ENCODE assay signal across 26 cellular contexts in genomic region chr15:38224486-38224885, GRCh38.
"Had no signal": no experiment of that assay in that cellular context is flagged by ENCODE, and none has a peak within 500 bp of the region (broad histone marks: within the 10 kb centered on the region; RNA-seq: fewer than 3 reads in every experiment).

No MANE protein-coding gene starts in this region.

- H3K36me3 ChIP-seq: Peyer's patch, SJSA1 had no signal

- H3K27me3 ChIP-seq: Peyer's patch, SJSA1 had no signal

- H3K4me1 ChIP-seq: Peyer's patch had no signal

- DNase-seq: MV-4-11; NCI-H1092; NCI-H1105 treated with DMSO at 0.1 percent for 48 hours; NCI-H1417 treated with DMSO at 0.1 percent for 48 hours; NCI-H146; NCI-H1694 treated with DMSO at 0.1 percent for 48 hours; NCI-H1930; NCI-H2081 treated with DMSO at 0.1 percent for 48 hours; NCI-H2171; NCI-H226; NCI-H446; NCI-H510A; NCI-H524 treated with DMSO at 0.1 percent for 48 hours; NCI-H69; NCI-H774; NK-92 treated with Interleukin-12 subunit alpha and Interleukin-12 subunit beta, amount 100 ng/mL, for 24 hours; PC-9; Peyer's patch; Right ventricle myocardium superior; SIG-M5; SK-N-SH; SW 1271 had no signal

- H3K4me3 ChIP-seq: K562, PC-9, Peyer's patch, SJSA1 had no signal

- H3K9me3 ChIP-seq: Peyer's patch, SJSA1, SK-N-SH had no signal

- H3K27ac ChIP-seq: HL-60, KMS-11, PC-9, Peyer's patch, SJSA1 had no signal
